Comparison of ENCODE assay signal across 34 cellular contexts in genomic region chr17:32879143-32879542, GRCh38. TPM values are rescaled to one million over a fixed set of nuclear protein-coding genes. Genes with fewer than 3 reads are reported as not detected.
"Had no signal": no experiment of that assay in that cellular context is flagged by ENCODE, and none has a peak within 500 bp of the region (broad histone marks: within the 10 kb centered on the region; RNA-seq: fewer than 3 reads in every experiment).

No MANE protein-coding gene starts in this region.

- DNase-seq: activated effector memory CD4-positive, alpha-beta T cell treated with anti-CD3 and anti-CD28 coated beads, Interleukin-2, amount 50 U/mL, for 16 hours; activated effector memory CD4-positive, alpha-beta T cell treated with Interleukin-2 at 50 U/mL for 16 hours; activated gamma-delta T cell; activated gamma-delta T cell treated with Interleukin-2 at 50 U/mL for 16 hours; activated naive CD4-positive, alpha-beta T cell; activated naive CD4-positive, alpha-beta T cell treated with anti-CD3 and anti-CD28 coated beads for 36 hours; activated naive CD4-positive, alpha-beta T cell treated with anti-CD3 and anti-CD28 coated beads, Interleukin-2, amount 10 ng/mL, durations not matched to agents 7 days and 5 days; activated naive CD4-positive, alpha-beta T cell treated with anti-CD3 and anti-CD28 coated beads, Interleukin-2, amount 50 U/mL, for 16 hours; activated naive CD4-positive, alpha-beta T cell treated with Interleukin-2 at 50 U/mL for 16 hours; activated naive CD8-positive, alpha-beta T cell treated with anti-CD3 and anti-CD28 coated beads for 36 hours; activated naive CD8-positive, alpha-beta T cell treated with anti-CD3 and anti-CD28 coated beads, Interleukin-2, amount 10 ng/mL, durations not matched to agents 7 days and 5 days; activated naive CD8-positive, alpha-beta T cell treated with anti-CD3 and anti-CD28 coated beads, Interleukin-2, amount 50 U/mL, for 24 hours; activated T-cell treated with anti-CD3 and anti-CD28 coated beads for 4 hours; activated T-cell treated with anti-CD3 and anti-CD28 coated beads, Interleukin-2, amount 50 U/mL, for 1 hour; activated T-cell treated with anti-CD3 and anti-CD28 coated beads, Interleukin-2, amount 50 U/mL, for 24 hours; activated T-cell treated with anti-CD3 and anti-CD28 coated beads, Interleukin-2, amount 50 U/mL, for 4 hours; activated T-cell treated with anti-CD3 and anti-CD28 coated beads, Interleukin-2, amount 50 U/mL, for 48 hours; activated T-cell treated with anti-CD3 and anti-CD28 coated beads, Interleukin-2, amount 50 U/mL, for 72 hours; adrenal gland; amniotic stem cell; amygdala; aorta; body of pancreas; brain microvascular endothelial cell; caudate nucleus; central memory CD4-positive, alpha-beta T cell; cerebellar nuclear complex had no signal

- H3K9me3 ChIP-seq: adrenal gland, ascending aorta, body of pancreas, breast epithelium had no signal

- H3K4me1 ChIP-seq: breast epithelium had no signal

- H3K27ac ChIP-seq: body of pancreas, brain microvascular endothelial cell, cardiac muscle cell had no signal

- H3K4me3 ChIP-seq: adrenal gland, ascending aorta, body of pancreas, breast epithelium, cardiac muscle cell had no signal

- H3K27me3 ChIP-seq: adrenal gland, ascending aorta, body of pancreas, brain microvascular endothelial cell, breast epithelium, cardiac muscle cell had no signal

- ATAC-seq: activated naive CD4-positive, alpha-beta T cell treated with anti-CD3 and anti-CD28 coated beads, Interleukin-2, amount 50 U/mL, for 72 hours; activated naive CD8-positive, alpha-beta T cell treated with anti-CD3 and anti-CD28 coated beads, Interleukin-2, amount 50 U/mL, for 24 hours; activated T-cell treated with anti-CD3 and anti-CD28 coated beads, Interleukin-2, amount 50 U/mL, for 4 hours; activated T-cell treated with anti-CD3 and anti-CD28 coated beads, Interleukin-2, amount 50 U/mL, for 72 hours; activated T-helper 17 cell treated with anti-CD3 and anti-CD28 coated beads, Interleukin-2, amount 50 U/mL, for 72 hours; body of pancreas had no signal

- H3K36me3 ChIP-seq: adrenal gland, ascending aorta, brain microvascular endothelial cell, breast epithelium, cardiac muscle cell had no signal

- FAIRE-seq: astrocyte, bronchial epithelial cell had no signal

RNA-seq across cellular contexts. Expression of gene TMEM98, which starts 48.8 kb away (rescaled TPM):
- total RNA-seq: activated naive CD4-positive, alpha-beta T cell treated with anti-CD3 and anti-CD28 coated beads for 36 hours; activated naive CD4-positive, alpha-beta T cell treated with anti-CD3 and anti-CD28 coated beads, Interleukin-2, amount 50 U/mL, for 72 hours; activated naive CD8-positive, alpha-beta T cell treated with anti-CD3 and anti-CD28 coated beads for 36 hours; activated naive CD8-positive, alpha-beta T cell treated with anti-CD3 and anti-CD28 coated beads, Interleukin-2, amount 10 ng/mL, durations not matched to agents 7 days and 5 days had no signal
